ENCODE assay signal across 32 cellular contexts in the genomic region with DNA sequence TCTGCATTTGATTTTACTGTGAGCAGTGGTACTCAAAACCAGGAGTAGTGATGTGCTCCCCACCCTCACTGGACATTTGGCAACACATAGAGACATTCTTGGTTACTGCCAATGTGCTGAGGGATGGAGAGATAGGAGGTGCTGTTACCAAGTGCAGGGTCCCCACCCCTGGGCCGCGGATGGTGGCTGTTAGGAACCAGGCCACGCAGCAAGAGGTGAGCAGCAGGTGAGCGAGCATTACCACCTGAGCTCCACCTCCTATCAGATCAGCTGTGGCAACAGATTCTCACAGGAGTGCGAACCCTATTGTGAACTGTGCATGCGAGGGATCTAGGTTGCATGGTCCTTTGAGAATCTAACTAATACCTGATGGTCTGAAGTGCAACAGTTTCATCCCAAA.
"Had no signal": no experiment of that assay in that cellular context is flagged by ENCODE, and none has a peak within 500 bp of the region (broad histone marks: within the 10 kb centered on the region; RNA-seq: fewer than 3 reads in every experiment).

No MANE protein-coding gene starts in this region.

- H3K4me3 ChIP-seq: MG63, SJSA1 had no signal

- H3K27me3 ChIP-seq: SJSA1 had no signal

- H3K4me1 ChIP-seq: SJSA1 had no signal

- H3K4me3 Mint-ChIP-seq: activated CD4-positive, alpha-beta T cell treated with anti-CD3 and anti-CD28 coated beads, Interleukin-2, amount 10 ng/mL, durations not matched to agents 24 days and 14 days; activated CD8-positive, alpha-beta T cell treated with anti-CD3 and anti-CD28 coated beads for 36 hours; activated naive CD4-positive, alpha-beta T cell treated with anti-CD3 and anti-CD28 coated beads for 36 hours; activated naive CD8-positive, alpha-beta T cell; activated naive CD8-positive, alpha-beta T cell treated with anti-CD3 and anti-CD28 coated beads, Interleukin-2, amount 50 U/mL, for 24 hours; activated T-cell treated with anti-CD3 and anti-CD28 coated beads, Interleukin-2, amount 50 U/mL, for 24 hours; brain; T-helper 1 cell treated with Interleukin-12 subunit alpha and Interleukin-12 subunit beta and Interleukin-4 antibody, amounts not matched to agents 30 μg/mL and 1 μg/mL, for 36 hours; T-helper 2 cell treated with Interferon-gamma antibody and Interleukin-4, amounts not matched to agents 5 μg/mL and 100 μg/mL, for 36 hours had no signal

- DNase-seq: activated CD4-positive, alpha-beta T cell treated with anti-CD3 and anti-CD28 coated beads, Interleukin-2, amount 10 ng/mL, durations not matched to agents 24 days and 14 days; activated CD4-positive, alpha-beta T cell treated with anti-CD3 and anti-CD28 coated beads, Interleukin-2, amount 50 U/mL, for 4 hours; activated CD8-positive, alpha-beta T cell treated with anti-CD3 and anti-CD28 coated beads for 36 hours; activated gamma-delta T cell; activated naive CD4-positive, alpha-beta T cell treated with anti-CD3 and anti-CD28 coated beads for 36 hours; activated naive CD8-positive, alpha-beta T cell treated with anti-CD3 and anti-CD28 coated beads, Interleukin-2, amount 50 U/mL, for 24 hours; activated T-cell treated with anti-CD3 and anti-CD28 coated beads, Interleukin-2, amount 50 U/mL, for 24 hours; anterior cingulate cortex; caudate nucleus; Kasumi-1; KG1; MG63; NCI-H1048; NCI-H1105 treated with DMSO at 0.1 percent for 48 hours; NCI-H1436; NCI-H1694; NCI-H1930; NCI-H2081 treated with DMSO at 0.1 percent for 48 hours; NCI-H226; NCI-H446 treated with DMSO at 0.1 percent for 48 hours; NCI-H524; SHP77 treated with DMSO at 0.1 percent for 48 hours; SK-N-SH had no signal

- ATAC-seq: activated CD8-positive, alpha-beta T cell treated with anti-CD3 and anti-CD28 coated beads for 36 hours; activated naive CD8-positive, alpha-beta T cell treated with anti-CD3 and anti-CD28 coated beads, Interleukin-2, amount 50 U/mL, for 24 hours; Panc1 had no signal

- H3K9ac ChIP-seq: SK-N-SH had no signal

- H3K27ac Mint-ChIP-seq: activated CD4-positive, alpha-beta T cell treated with anti-CD3 and anti-CD28 coated beads, Interleukin-2, amount 10 ng/mL, durations not matched to agents 24 days and 14 days; activated CD8-positive, alpha-beta T cell treated with anti-CD3 and anti-CD28 coated beads for 36 hours; activated naive CD4-positive, alpha-beta T cell treated with anti-CD3 and anti-CD28 coated beads for 36 hours; activated naive CD8-positive, alpha-beta T cell treated with anti-CD3 and anti-CD28 coated beads, Interleukin-2, amount 50 U/mL, for 24 hours; activated T-cell treated with anti-CD3 and anti-CD28 coated beads, Interleukin-2, amount 50 U/mL, for 24 hours; activated T-helper 2 cell treated with anti-CD3 and anti-CD28 coated beads, Interferon-gamma antibody, Interleukin-2, Interleukin-4, amounts not matched to agents 10 μg/mL and 5 μg/mL and 100 μg/mL, durations not matched to agents 14 hours and 24 hours and 36 hours; T-helper 1 cell treated with Interleukin-12 subunit alpha and Interleukin-12 subunit beta and Interleukin-4 antibody, amounts not matched to agents 30 μg/mL and 1 μg/mL, for 36 hours; T-helper 2 cell treated with Interferon-gamma antibody and Interleukin-4, amounts not matched to agents 5 μg/mL and 100 μg/mL, for 36 hours had no signal

- H3K9me3 ChIP-seq: MG63, SJSA1, SK-N-SH had no signal

- H3K27ac ChIP-seq: SJSA1 had no signal

- H3K9me3 Mint-ChIP-seq: activated CD4-positive, alpha-beta T cell treated with anti-CD3 and anti-CD28 coated beads, Interleukin-2, amount 10 ng/mL, durations not matched to agents 24 days and 14 days; activated CD8-positive, alpha-beta T cell treated with anti-CD3 and anti-CD28 coated beads for 36 hours; activated naive CD4-positive, alpha-beta T cell treated with anti-CD3 and anti-CD28 coated beads for 36 hours; activated naive CD8-positive, alpha-beta T cell treated with anti-CD3 and anti-CD28 coated beads, Interleukin-2, amount 50 U/mL, for 24 hours; activated T-cell treated with anti-CD3 and anti-CD28 coated beads, Interleukin-2, amount 50 U/mL, for 24 hours; activated T-helper 2 cell treated with anti-CD3 and anti-CD28 coated beads, Interferon-gamma antibody, Interleukin-2, Interleukin-4, amounts not matched to agents 10 μg/mL and 5 μg/mL and 100 μg/mL, durations not matched to agents 14 hours and 24 hours and 36 hours; T-helper 1 cell treated with Interleukin-12 subunit alpha and Interleukin-12 subunit beta and Interleukin-4 antibody, amounts not matched to agents 30 μg/mL and 1 μg/mL, for 36 hours; T-helper 2 cell treated with Interferon-gamma antibody and Interleukin-4, amounts not matched to agents 5 μg/mL and 100 μg/mL, for 36 hours had no signal

- H3K27me3 Mint-ChIP-seq: activated CD4-positive, alpha-beta T cell treated with anti-CD3 and anti-CD28 coated beads, Interleukin-2, amount 10 ng/mL, durations not matched to agents 24 days and 14 days; activated CD8-positive, alpha-beta T cell treated with anti-CD3 and anti-CD28 coated beads for 36 hours; activated naive CD8-positive, alpha-beta T cell; activated naive CD8-positive, alpha-beta T cell treated with anti-CD3 and anti-CD28 coated beads, Interleukin-2, amount 50 U/mL, for 24 hours; activated T-cell treated with anti-CD3 and anti-CD28 coated beads, Interleukin-2, amount 50 U/mL, for 24 hours; brain had no signal

- FAIRE-seq: bronchial epithelial cell, TTC549 had no signal

- H3K36me3 ChIP-seq: MG63 had no signal

- H3K4me2 ChIP-seq: SK-N-SH had no signal
